ENCODE assay signal across 15 cellular contexts in the genomic region with DNA sequence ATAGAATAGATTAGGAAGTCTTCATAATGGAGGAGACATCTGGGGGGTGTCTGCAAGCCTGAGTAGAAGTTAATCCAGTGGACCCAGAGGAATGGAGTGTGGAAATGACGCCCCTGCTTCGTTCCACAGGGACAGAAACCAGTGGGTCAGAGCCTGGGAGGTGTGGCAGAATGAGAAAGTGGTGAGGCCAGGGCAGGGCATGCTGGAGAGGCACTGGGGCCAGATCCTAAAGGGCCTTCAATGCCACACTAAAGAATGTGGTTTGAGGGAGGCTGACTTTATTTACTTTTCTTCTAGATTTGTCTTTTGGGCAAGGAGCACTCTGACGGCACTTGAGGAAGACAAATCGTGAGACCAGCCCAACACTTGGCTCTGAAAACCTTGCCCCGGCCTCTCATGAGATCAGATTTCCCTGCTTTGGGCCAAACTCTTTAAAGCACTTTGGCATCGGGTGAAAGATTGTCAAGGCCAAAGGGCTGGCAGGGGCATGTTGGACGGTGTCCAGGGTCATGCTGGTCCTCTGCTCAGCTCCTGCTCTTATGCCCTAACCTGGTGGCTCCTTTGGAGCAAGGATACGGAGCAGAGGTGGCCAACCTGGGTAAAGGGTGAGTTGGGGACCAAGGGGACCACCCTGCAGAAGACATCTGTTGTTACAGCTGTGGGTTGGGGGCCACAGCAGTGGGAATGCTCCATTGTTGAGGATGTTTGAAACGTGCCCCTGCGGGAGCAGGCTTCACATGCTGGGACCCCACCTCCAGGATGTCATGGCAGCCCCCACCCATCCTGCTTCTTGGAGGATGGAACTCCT.
DNase-seq lines count a peak whose midpoint lies in the region; ATAC-seq, FAIRE-seq and TF ChIP-seq lines count a peak whose summit lies in the region.
"Had no signal": no experiment of that assay in that cellular context is flagged by ENCODE, and none has a peak within 500 bp of the region (broad histone marks: within the 10 kb centered on the region; RNA-seq: fewer than 3 reads in every experiment).

No MANE protein-coding gene starts in this region.

- no peak overlapping the region for H3K4ac ChIP-seq in mesenchymal stem cell (ENCODE audit: low read depth in 1 of 2, low read length in 2 of 2)

- peak; percentile 98 for TF ChIP-seq EP300 in Ishikawa (IDR thresholded peaks at IDR 0.05; ENCODE audit: borderline replicate concordance)

- H4K8ac ChIP-seq in mesenchymal stem cell (ENCODE audit: low read length) = no peak overlapping the region

- no peak overlapping the region for H2BK12ac ChIP-seq in mesenchymal stem cell (ENCODE audit: low read length in 2 of 2)

- ATAC-seq in left lobe of liver (peak; percentile 72), pancreas (peak; percentile 31 to 78 (median 56)), GM21360 (IDR thresholded peaks at IDR 0.05; ENCODE audit: unreplicated experiment) (no peak), GM19351 (IDR thresholded peaks at IDR 0.05; ENCODE audit: unreplicated experiment) (no peak)
- ATAC-seq: PC-3 had no signal

- H3K9me3 ChIP-seq in pancreas (no peaks in the 10 kb centered on the region), mesenchymal stem cell (ENCODE audit: control insufficient read depth, low read length) (no peaks in the 10 kb centered on the region)

- no peak overlapping the region for H3K14ac ChIP-seq in mesenchymal stem cell (ENCODE audit: low read length in 2 of 2)

- H3K36me3 ChIP-seq in pancreas = no peaks in the 10 kb centered on the region
- H3K36me3 ChIP-seq in mesenchymal stem cell (ENCODE audit: control insufficient read depth in 1 of 2, insufficient read depth in 2 of 2, low read depth in 1 of 2, low read length in 2 of 2) = no peaks in the 10 kb centered on the region

- H3K27ac ChIP-seq in C4-2B (peak overlapping the region; percentile 34), pancreas (no peak overlapping the region), mesenchymal stem cell (ENCODE audit: low read length, poor library complexity, severe bottlenecking) (no peak overlapping the region)
- H3K27ac ChIP-seq: SK-N-MC had no signal

- H2BK15ac ChIP-seq in mesenchymal stem cell (ENCODE audit: low read depth, poor library complexity, severe bottlenecking) = no peak overlapping the region

- no peak overlapping the region for H3K9ac ChIP-seq in mesenchymal stem cell (ENCODE audit: low read length)

- H3K4me1 ChIP-seq in pancreas (peaks cover 6 to 14% (median 7%) of the 10 kb centered on the region in 3 donors), mesenchymal stem cell (ENCODE audit: control insufficient read depth, insufficient read depth, low read depth, low read length) (peaks cover 9% of the 10 kb centered on the region)

- H2BK5ac ChIP-seq in mesenchymal stem cell (ENCODE audit: low read depth, low read length, poor library complexity, severe bottlenecking) = no peak overlapping the region

- DNase-seq in left lobe of liver (ENCODE audit: low spot score) (peak; percentile 79), pancreas (peak; percentile 60 to 89 (median 70)), mesenchymal stem cell (no peak)
- DNase-seq: ACHN; CD8-positive, alpha-beta memory T cell; H9; NCI-H146; NCI-H2081 treated with DMSO at 0.1 percent for 48 hours; NCI-H748 treated with DMSO at 0.1 percent for 48 hours; PC-3 had no signal

- 37 to 41% methylated on average over 10 of the region's 10 CpGs for WGBS in pancreas, 2 donors
- 89% methylated on average over 10 of the region's 10 CpGs for WGBS in mesenchymal stem cell

- H2AK5ac ChIP-seq in mesenchymal stem cell (ENCODE audit: low read length, severe bottlenecking) = no peak overlapping the region

- H4K91ac ChIP-seq in mesenchymal stem cell (ENCODE audit: low read length) = no peak overlapping the region

- H3K4me2 ChIP-seq in mesenchymal stem cell (ENCODE audit: low read length, poor library complexity, severe bottlenecking) = no peak overlapping the region

- intact Hi-C loops in pancreas (cut with DNase I) = no loop called here

- TF ChIP-seq CTCF in C4-2B (conservative IDR thresholded peaks at IDR 0.05) (no peak), pancreas (IDR thresholded peaks at IDR 0.05) (no peak)

- H3K23ac ChIP-seq in mesenchymal stem cell (ENCODE audit: low read length in 2 of 2) = no peak overlapping the region

- H3K79me1 ChIP-seq in mesenchymal stem cell (replicated peaks; ENCODE audit: low read length, poor library complexity, severe bottlenecking) = no peaks in the 10 kb centered on the region

- FAIRE-seq in pancreas (lab: Jason Lieb, UNC) = no peak

- no peaks in the 10 kb centered on the region for H3K27me3 ChIP-seq in pancreas
- H3K27me3 ChIP-seq in mesenchymal stem cell (ENCODE audit: control insufficient read depth in 1 of 2, insufficient read depth in 1 of 2, low read length in 2 of 2) = peaks cover 13 to 33% of the 10 kb centered on the region in 2 experiments

- no peak overlapping the region for H2BK120ac ChIP-seq in mesenchymal stem cell (ENCODE audit: low read depth, low read length)

- no peak overlapping the region for H2AFZ ChIP-seq in mesenchymal stem cell (ENCODE audit: low read depth, low read length)

- no peak overlapping the region for H3K18ac ChIP-seq in mesenchymal stem cell (ENCODE audit: low read depth in 1 of 2, low read length in 2 of 2)

- no peak overlapping the region for H3K4me3 ChIP-seq in pancreas
- H3K4me3 ChIP-seq in mesenchymal stem cell (ENCODE audit: insufficient read depth in 1 of 2, low read depth in 1 of 2, low read length in 2 of 2) = no peak overlapping the region
- H3K4me3 ChIP-seq: SK-N-MC had no signal

- no peak; the same call in 1 of the 2 replicates for TF ChIP-seq RAD21 in Ishikawa (IDR thresholded peaks at IDR 0.05; ENCODE audit: low read depth)

TF ChIP-seq in Ishikawa, 13 proteins besides CTCF, POLR2A, EP300 and RAD21:
- TF ChIP-seq ZBTB7A (IDR thresholded peaks at IDR 0.05; ENCODE audit: low read depth) (no peak), EGR1 (IDR thresholded peaks at IDR 0.05) (no peak), REST (IDR thresholded peaks at IDR 0.05; ENCODE audit: low read depth) (no peak), CEBPB (IDR thresholded peaks at IDR 0.05) (peak; percentile 32; the same call in 1 of the 2 replicates), TEAD4 (IDR thresholded peaks at IDR 0.05) (peak; percentile 84), NFIC (IDR thresholded peaks at IDR 0.05) (peak; percentile 100), CREB1 (IDR thresholded peaks at IDR 0.05; ENCODE audit: low read depth) (no peak), TCF12 (IDR thresholded peaks at IDR 0.05; ENCODE audit: low read depth) (peak; percentile 98), YY1 (IDR thresholded peaks at IDR 0.05; ENCODE audit: low read depth) (peak; percentile 40; the same call in 1 of the 2 replicates), FOXM1 (IDR thresholded peaks at IDR 0.05; ENCODE audit: borderline replicate concordance, low read depth) (peak; percentile 90), MAX (IDR thresholded peaks at IDR 0.05) (peak; percentile 78), TAF1 (IDR thresholded peaks at IDR 0.05; ENCODE audit: low read depth) (no peak)
- TF ChIP-seq, protein P1, sequence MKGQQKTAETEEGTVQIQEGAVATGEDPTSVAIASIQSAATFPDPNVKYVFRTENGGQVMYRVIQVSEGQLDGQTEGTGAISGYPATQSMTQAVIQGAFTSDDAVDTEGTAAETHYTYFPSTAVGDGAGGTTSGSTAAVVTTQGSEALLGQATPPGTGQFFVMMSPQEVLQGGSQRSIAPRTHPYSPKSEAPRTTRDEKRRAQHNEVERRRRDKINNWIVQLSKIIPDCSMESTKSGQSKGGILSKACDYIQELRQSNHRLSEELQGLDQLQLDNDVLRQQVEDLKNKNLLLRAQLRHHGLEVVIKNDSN (IDR thresholded peaks at IDR 0.05) = peak; percentile 31; the same call in 1 of the 2 replicates

Comparison
In these comparisons a context has a peak if more than half of its experiments do, and no peak if none do; other contexts are left out.
1. ATAC-seq: peak in left lobe of liver (single experiment) and pancreas (4 of 4); none in GM21360 (single experiment) and GM19351 (single experiment).